Comparison of ENCODE assay signal across 19 cellular contexts in genomic region chr16:11620243-11621003, GRCh38. TPM values are rescaled to one million over a fixed set of nuclear protein-coding genes. Genes with fewer than 3 reads are reported as not detected.
A peak's percentile ranks its signal among the peaks of the same experiment; 100 is the strongest.
DNase-seq lines count a peak whose midpoint lies in the region; ATAC-seq and TF ChIP-seq lines count a peak whose summit lies in the region.
"Had no signal": no experiment of that assay in that cellular context is flagged by ENCODE, and none has a peak within 500 bp of the region (broad histone marks: within the 10 kb centered on the region; RNA-seq: fewer than 3 reads in every experiment).

No MANE protein-coding gene starts in this region.

- TF ChIP-seq CTCF in DND-41 (IDR thresholded peaks at IDR 0.05; ENCODE audit: borderline replicate concordance, extremely low read depth, low read length, poor library complexity, severe bottlenecking) = no peak
- TF ChIP-seq CTCF in suprapubic skin (IDR thresholded peaks at IDR 0.05) = no peak

- DNase-seq in DND-41 = no peak
- DNase-seq in activated T-helper 1 cell treated with anti-CD3 and anti-CD28 coated beads, Interleukin-12 subunit alpha, Interleukin-12 subunit beta, Interleukin-2, Interleukin-4 antibody, amounts not matched to agents 30 ng/mL and 10 ng/mL and 1 ng/mL, durations not matched to agents 14 hours and 24 hours and 36 hours (ENCODE audit: low spot score) = no peak
- DNase-seq in naive B cell = no peak
- DNase-seq in head of caudate nucleus = no peak
- DNase-seq in NCI-H446 (lab: John Stamatoyannopoulos, UW) = no peak
- no peak for DNase-seq in suprapubic skin (ENCODE audit: low spot score in 2 of 2)
- DNase-seq: activated CD8-positive, alpha-beta memory T cell treated with anti-CD3 and anti-CD28 coated beads, Interleukin-2, amount 50 U/mL, for 4 hours; HCEC 1CT; heart right ventricle; kidney; NCI-H2171; pancreas; SIG-M5; small intestine; stimulated activated naive CD4-positive, alpha-beta T cell treated with Interleukin-2 at 50 U/mL for 16 hours had no signal

- ATAC-seq in DND-41 (ENCODE audit: insufficient read depth, low read depth) (no peak), naive B cell (ENCODE audit: low read depth in 2 of 2) (no peak)
- ATAC-seq: pancreas had no signal

- peak overlapping the region; percentile 75 to 99 (median 96) for H3K4me2 ChIP-seq in BLaER1 treated with 17β-estradiol and CSF1 and Interleukin-3, amounts not matched to agents 10 nM and 100 nM
- no peak overlapping the region for H3K4me2 ChIP-seq in DND-41 (ENCODE audit: insufficient read depth, low read length)

- H3K36me3 ChIP-seq in BLaER1 treated with 17β-estradiol and CSF1 and Interleukin-3, amounts not matched to agents 10 nM and 100 nM = no peaks in the 10 kb centered on the region
- H3K36me3 ChIP-seq in DND-41 (ENCODE audit: insufficient read depth, low read length) (no peaks in the 10 kb centered on the region), suprapubic skin (no peaks in the 10 kb centered on the region)
- H3K36me3 ChIP-seq: heart right ventricle, pancreas, vagina had no signal

- no peaks in the 10 kb centered on the region for H4K20me1 ChIP-seq in BLaER1 treated with 17β-estradiol and CSF1 and Interleukin-3, amounts not matched to agents 10 nM and 100 nM
- no peaks in the 10 kb centered on the region for H4K20me1 ChIP-seq in DND-41 (ENCODE audit: insufficient read depth, low read length)

- no peaks in the 10 kb centered on the region for H3K27me3 ChIP-seq in BLaER1 treated with 17β-estradiol and CSF1 and Interleukin-3, amounts not matched to agents 10 nM and 100 nM
- H3K27me3 ChIP-seq in DND-41 (ENCODE audit: insufficient read depth, low read length, poor library complexity) = no peaks in the 10 kb centered on the region
- no peaks in the 10 kb centered on the region for H3K27me3 ChIP-seq in suprapubic skin
- H3K27me3 ChIP-seq: heart right ventricle, pancreas, vagina had no signal

- peak overlapping the region; percentile 21 to 93 (median 86); a peak in 19 of 22 replicates for H3K27ac ChIP-seq in BLaER1 treated with 17β-estradiol and CSF1 and Interleukin-3, amounts not matched to agents 10 nM and 100 nM
- H3K27ac ChIP-seq in DND-41 (ENCODE audit: low read length) (peak overlapping the region; percentile 96), suprapubic skin (no peak overlapping the region)
- H3K27ac ChIP-seq: C4-2B, pancreas had no signal

- H3K36me3 Mint-ChIP-seq in activated T-helper 1 cell treated with anti-CD3 and anti-CD28 coated beads, Interleukin-12 subunit alpha, Interleukin-12 subunit beta, Interleukin-2, Interleukin-4 antibody, amounts not matched to agents 30 ng/mL and 10 ng/mL and 1 ng/mL, durations not matched to agents 14 hours and 24 hours and 36 hours (ENCODE audit: low read depth) = peaks cover 13% of the 10 kb centered on the region
- H3K36me3 Mint-ChIP-seq in naive B cell = no peaks in the 10 kb centered on the region
- H3K36me3 Mint-ChIP-seq: mesothelial cell of epicardium had no signal

- H3K79me2 ChIP-seq in DND-41 (ENCODE audit: insufficient read depth, low read length) = no peaks in the 10 kb centered on the region

- H3K4me3 ChIP-seq in BLaER1 treated with 17β-estradiol and CSF1 and Interleukin-3, amounts not matched to agents 10 nM and 100 nM = 0 out of 20 replicates have a peak overlapping the region, but pooled peaks of 1 of the 10 experiments have one; percentile 2
- H3K4me3 ChIP-seq in DND-41 (ENCODE audit: low read depth in 1 of 2, low read length in 2 of 2) (no peak overlapping the region), suprapubic skin (no peak overlapping the region)
- H3K4me3 ChIP-seq: heart right ventricle, pancreas, vagina had no signal

- intact Hi-C loops in activated T-helper 1 cell treated with anti-CD3 and anti-CD28 coated beads, Interleukin-12 subunit alpha, Interleukin-12 subunit beta, Interleukin-2, Interleukin-4 antibody, amounts not matched to agents 30 ng/mL and 10 ng/mL and 1 ng/mL, durations not matched to agents 14 hours and 24 hours and 36 hours (cut with micrococcal nuclease) = loop anchor here (2.0 kb wide), 1 partner anchor 36 kb away; no protein-coding TSS in a partner anchor
- intact Hi-C loops in head of caudate nucleus (cut with DNase I) = no loop called here

- H3K4me1 ChIP-seq in BLaER1 treated with 17β-estradiol and CSF1 and Interleukin-3, amounts not matched to agents 10 nM and 100 nM = peaks cover 78 to 98% (median 93%) of the 10 kb centered on the region in 10 experiments
- peaks cover 36% of the 10 kb centered on the region for H3K4me1 ChIP-seq in DND-41 (ENCODE audit: insufficient read depth, low read length)
- peaks cover 48% of the 10 kb centered on the region for H3K4me1 ChIP-seq in suprapubic skin
- H3K4me1 ChIP-seq: pancreas had no signal

- H3K4me3 Mint-ChIP-seq in activated T-helper 1 cell treated with anti-CD3 and anti-CD28 coated beads, Interleukin-12 subunit alpha, Interleukin-12 subunit beta, Interleukin-2, Interleukin-4 antibody, amounts not matched to agents 30 ng/mL and 10 ng/mL and 1 ng/mL, durations not matched to agents 14 hours and 24 hours and 36 hours = peak overlapping the region; percentile 25
- peak overlapping the region in 5 of 8 donors; percentile 12 to 77 (median 45) for H3K4me3 Mint-ChIP-seq in naive B cell
- H3K4me3 Mint-ChIP-seq: mesothelial cell of epicardium had no signal

- no peak for TF ChIP-seq EP300 in suprapubic skin (IDR thresholded peaks at IDR 0.05)

- H3K27me3 Mint-ChIP-seq in activated T-helper 1 cell treated with anti-CD3 and anti-CD28 coated beads, Interleukin-12 subunit alpha, Interleukin-12 subunit beta, Interleukin-2, Interleukin-4 antibody, amounts not matched to agents 30 ng/mL and 10 ng/mL and 1 ng/mL, durations not matched to agents 14 hours and 24 hours and 36 hours (ENCODE audit: insufficient read depth) = peaks cover 1% of the 10 kb centered on the region
- no peaks in the 10 kb centered on the region for H3K27me3 Mint-ChIP-seq in naive B cell

- no peak for TF ChIP-seq POLR2A in suprapubic skin (IDR thresholded peaks at IDR 0.05)

- H3K9ac ChIP-seq in BLaER1 treated with 17β-estradiol and CSF1 and Interleukin-3, amounts not matched to agents 10 nM and 100 nM = peak overlapping the region in 7 of 11 experiments; percentile 71 to 80 (median 76); a peak in 11 of 22 replicates
- no peak overlapping the region for H3K9ac ChIP-seq in DND-41 (ENCODE audit: low read depth, low read length)

- peaks cover 5% of the 10 kb centered on the region for H3K9me3 Mint-ChIP-seq in activated T-helper 1 cell treated with anti-CD3 and anti-CD28 coated beads, Interleukin-12 subunit alpha, Interleukin-12 subunit beta, Interleukin-2, Interleukin-4 antibody, amounts not matched to agents 30 ng/mL and 10 ng/mL and 1 ng/mL, durations not matched to agents 14 hours and 24 hours and 36 hours
- peaks cover 0 to 5% (median 0%) of the 10 kb centered on the region in 7 donors for H3K9me3 Mint-ChIP-seq in naive B cell

- H3K9me3 ChIP-seq in BLaER1 treated with 17β-estradiol and CSF1 and Interleukin-3, amounts not matched to agents 10 nM and 100 nM (replicated peaks in 1 of 11) = peaks cover 6 to 10% (median 8%) of the 10 kb centered on the region in 11 experiments; a peak in 14 of 22 replicates
- peaks cover 3% of the 10 kb centered on the region for H3K9me3 ChIP-seq in DND-41 (ENCODE audit: insufficient read depth, low read length, severe bottlenecking)
- H3K9me3 ChIP-seq in suprapubic skin = no peaks in the 10 kb centered on the region
- H3K9me3 ChIP-seq: pancreas, vagina had no signal

- 85% methylated on average over 8 of the region's 8 CpGs for WGBS in suprapubic skin

- no peak overlapping the region for H2AFZ ChIP-seq in DND-41 (ENCODE audit: low read depth, low read length)

- H3K27ac Mint-ChIP-seq in activated T-helper 1 cell treated with anti-CD3 and anti-CD28 coated beads, Interleukin-12 subunit alpha, Interleukin-12 subunit beta, Interleukin-2, Interleukin-4 antibody, amounts not matched to agents 30 ng/mL and 10 ng/mL and 1 ng/mL, durations not matched to agents 14 hours and 24 hours and 36 hours = peak overlapping the region; percentile 72
- peak overlapping the region in 4 of 6 donors; percentile 58 to 81 (median 75) for H3K27ac Mint-ChIP-seq in naive B cell
- H3K27ac Mint-ChIP-seq: mesothelial cell of epicardium had no signal

- H3K4me1 Mint-ChIP-seq in activated T-helper 1 cell treated with anti-CD3 and anti-CD28 coated beads, Interleukin-12 subunit alpha, Interleukin-12 subunit beta, Interleukin-2, Interleukin-4 antibody, amounts not matched to agents 30 ng/mL and 10 ng/mL and 1 ng/mL, durations not matched to agents 14 hours and 24 hours and 36 hours (ENCODE audit: low read depth) = peaks cover 33% of the 10 kb centered on the region
- peaks cover 42 to 64% (median 44%) of the 10 kb centered on the region in 3 donors for H3K4me1 Mint-ChIP-seq in naive B cell

RNA-seq across cellular contexts. Expression of gene LITAF, which starts 33.7 kb away (rescaled TPM):
- 197 and 199 TPM in 2 replicates for total RNA-seq in activated T-helper 1 cell treated with anti-CD3 and anti-CD28 coated beads, Interleukin-12 subunit alpha, Interleukin-12 subunit beta, Interleukin-2, Interleukin-4 antibody, amounts not matched to agents 30 ng/mL and 10 ng/mL and 1 ng/mL, durations not matched to agents 14 hours and 24 hours and 36 hours
- polyA plus RNA-seq in naive B cell (ENCODE audit: low read depth in 6 of 6) = 100 to 1,000 TPM; 275 to 379 (median 304) TPM
- 10 to 100 TPM; 48.8 to 82.2 (median 72.8) TPM for total RNA-seq in suprapubic skin

RNA-seq across cellular contexts. Expression of gene SNN, which starts 47.8 kb away (rescaled TPM):
- total RNA-seq in activated T-helper 1 cell treated with anti-CD3 and anti-CD28 coated beads, Interleukin-12 subunit alpha, Interleukin-12 subunit beta, Interleukin-2, Interleukin-4 antibody, amounts not matched to agents 30 ng/mL and 10 ng/mL and 1 ng/mL, durations not matched to agents 14 hours and 24 hours and 36 hours = 7.3 and 7.9 TPM in 2 replicates
- 10 to 100 TPM; 53.0 to 82.7 (median 67.7) TPM for polyA plus RNA-seq in naive B cell (ENCODE audit: low read depth in 6 of 6)
- total RNA-seq in suprapubic skin = 10 to 100 TPM; 17.0 to 32.7 (median 24.6) TPM
